In genomic region chr22:24181088-24181995, GRCh38 we compare ENCODE assay signal across 1 cellular context.
A peak's percentile ranks its signal among the peaks of the same experiment; 100 is the strongest.
TF ChIP-seq lines count a peak whose summit lies in the region.

Gene SUSD2, plus strand, starts transcription at chr22:24181487. Its CDS starts 33 bp downstream, at chr22:24181520.

TF ChIP-seq in HepG2, 621 proteins besides CTCF, POLR2A, EP300 and RAD21 (continued from another document):
- TF ChIP-seq ZNF691 (CRISPR knock-in tag; IDR thresholded peaks at IDR 0.05; ENCODE audit: borderline replicate concordance, low read depth), result peak; percentile 47; the same call in 1 of the 2 replicates
- peak; percentile 79 for TF ChIP-seq ZNF121 (CRISPR knock-in tag; IDR thresholded peaks at IDR 0.05)
- no peak for TF ChIP-seq RFXAP (CRISPR knock-in tag; IDR thresholded peaks at IDR 0.05; ENCODE audit: borderline replicate concordance)
- TF ChIP-seq ZFX (CRISPR knock-in tag; IDR thresholded peaks at IDR 0.05; ENCODE audit: low read depth), result peak; percentile 90
- peak; percentile 32; the same call in 1 of the 2 replicates for TF ChIP-seq ZNF143 (CRISPR knock-in tag; IDR thresholded peaks at IDR 0.05)
- TF ChIP-seq HOXA3 (CRISPR knock-in tag; IDR thresholded peaks at IDR 0.05), result peak; percentile 29; the same call in 1 of the 2 replicates
- TF ChIP-seq ZIK1 (CRISPR knock-in tag; IDR thresholded peaks at IDR 0.05; ENCODE audit: borderline replicate concordance, low read depth), result no peak
- TF ChIP-seq XRCC5 (optimal IDR thresholded peaks at IDR 0.05; ENCODE audit: low read length), result peak; percentile 48
- 0 out of 2 replicates have a peak, but pooled peaks have one; percentile 34 for TF ChIP-seq MLXIP (CRISPR knock-in tag; IDR thresholded peaks at IDR 0.05; ENCODE audit: borderline replicate concordance)
- TF ChIP-seq BRD4 (CRISPR knock-in tag; IDR thresholded peaks at IDR 0.05), result peak; percentile 78; the same call in 1 of the 2 replicates
- no peak for TF ChIP-seq SMARCC2 (IDR thresholded peaks at IDR 0.05)
- no peak for TF ChIP-seq ZNF660 (CRISPR knock-in tag; IDR thresholded peaks at IDR 0.05; ENCODE audit: borderline replicate concordance, low read depth)
- TF ChIP-seq ZNF574 (CRISPR knock-in tag; IDR thresholded peaks at IDR 0.05), result peak; percentile 38; the same call in 1 of the 2 replicates
- peak; percentile 74; the same call in 1 of the 2 replicates for TF ChIP-seq ZMYM3 (CRISPR knock-in tag; IDR thresholded peaks at IDR 0.05)
- no peak for TF ChIP-seq ZNF333 (CRISPR knock-in tag; IDR thresholded peaks at IDR 0.05; ENCODE audit: borderline replicate concordance)
- TF ChIP-seq ZNF788 (CRISPR knock-in tag; IDR thresholded peaks at IDR 0.05; ENCODE audit: borderline replicate concordance), result peak; percentile 30; the same call in 1 of the 2 replicates
- no peak for TF ChIP-seq ZHX2 (IDR thresholded peaks at IDR 0.05; ENCODE audit: low read depth)
- TF ChIP-seq ZHX2 (CRISPR knock-in tag; IDR thresholded peaks at IDR 0.05; ENCODE audit: borderline replicate concordance), result no peak
- peak; percentile 38; the same call in 1 of the 2 replicates for TF ChIP-seq ZNF263 (CRISPR knock-in tag; IDR thresholded peaks at IDR 0.05)
- TF ChIP-seq PHF8 (CRISPR knock-in tag; IDR thresholded peaks at IDR 0.05), result peak; percentile 65
